Comparison of ENCODE assay signal across 6 cellular contexts in the genomic region with DNA sequence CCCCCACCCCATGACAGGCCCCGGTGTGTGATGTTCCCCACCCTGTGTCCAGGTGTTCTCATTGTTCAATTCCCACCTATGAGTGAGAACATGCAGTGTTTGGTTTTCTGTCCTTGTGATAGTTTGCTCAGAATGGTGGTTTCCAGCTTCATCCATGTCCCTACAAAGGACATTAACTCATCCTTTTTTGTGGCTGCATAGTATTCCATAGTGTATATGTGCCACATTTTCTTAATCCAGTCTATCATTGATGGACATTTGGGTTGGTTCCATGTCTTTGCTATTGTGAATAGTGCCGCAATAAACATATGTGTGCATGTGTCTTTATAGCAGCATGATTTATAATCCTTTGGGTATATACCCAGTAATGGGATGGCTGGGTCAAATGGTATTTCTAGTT. TPM values are rescaled to one million over a fixed set of nuclear protein-coding genes. Genes with fewer than 3 reads are reported as not detected.
"Had no signal": no experiment of that assay in that cellular context is flagged by ENCODE, and none has a peak within 500 bp of the region (broad histone marks: within the 10 kb centered on the region; RNA-seq: fewer than 3 reads in every experiment).

No MANE protein-coding gene starts in this region.

RNA-seq across cellular contexts. Expression of gene ANKRD55, which starts 59.7 kb away (rescaled TPM):
- total RNA-seq: GM23248, GM23338, H1, H7, H9, HFFc6 had no signal
- polyA plus RNA-seq: GM23248, GM23338, H1 had no signal
